5 cellular contexts compared by ENCODE assay signal in genomic region chr14:23277928-23278327, GRCh38. TPM values are rescaled to one million over a fixed set of nuclear protein-coding genes. Genes with fewer than 3 reads are reported as not detected.
"Had no signal": no experiment of that assay in that cellular context is flagged by ENCODE, and none has a peak within 500 bp of the region (broad histone marks: within the 10 kb centered on the region; RNA-seq: fewer than 3 reads in every experiment).

No MANE protein-coding gene starts in this region.

RNA-seq across cellular contexts. Expression of gene RNF212B, which starts 40.2 kb away (rescaled TPM):
- total RNA-seq: HT1080, PC-3, Right ventricle myocardium superior, SJSA1 had no signal
- polyA plus RNA-seq: IgD-negative memory B cell had no signal
